ENCODE assay signal across 1 cellular context in genomic region chr22:21719024-21719423, GRCh38.
TF ChIP-seq lines count a peak whose summit lies in the region.

No MANE protein-coding gene starts in this region.

TF ChIP-seq in IMR-90, 13 proteins besides CTCF, POLR2A, EP300 and RAD21 (continued from another document):
- no peak for TF ChIP-seq MAFK (IDR thresholded peaks at IDR 0.05; ENCODE audit: low read depth, low read length)
- TF ChIP-seq NFE2L2 (IDR thresholded peaks at IDR 0.05; ENCODE audit: low read depth, low read length), result no peak
- TF ChIP-seq BHLHE40 (IDR thresholded peaks at IDR 0.05; ENCODE audit: low read depth, low read length), result no peak
- no peak for TF ChIP-seq RCOR1 (IDR thresholded peaks at IDR 0.05; ENCODE audit: insufficient replicate concordance, low read length)
TF ChIP-seq in IMR-90: peak in this region for 0.
